Comparison of ENCODE assay signal across 17 cellular contexts in the genomic region with DNA sequence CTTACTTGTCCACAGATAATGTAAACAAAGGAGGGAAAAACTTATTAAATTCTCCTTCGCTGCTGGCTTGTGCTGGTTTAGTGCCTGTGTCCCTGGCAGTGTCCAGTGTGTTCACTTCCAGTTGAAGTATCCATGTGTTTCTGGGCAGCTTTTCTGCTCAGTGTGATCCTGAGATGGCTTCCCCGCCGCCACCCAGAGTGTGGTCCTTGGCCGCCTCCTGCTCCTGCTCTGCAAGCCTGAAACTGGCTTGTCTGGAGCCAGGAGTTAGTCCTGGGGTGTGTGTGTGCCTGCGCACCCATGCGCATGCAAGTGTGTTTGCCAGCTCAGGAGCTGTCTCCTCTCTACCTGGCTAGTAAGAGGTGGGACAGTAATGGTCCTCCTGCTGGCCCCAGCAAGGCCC. TPM values are rescaled to one million over a fixed set of nuclear protein-coding genes. Genes with fewer than 3 reads are reported as not detected.
DNase-seq lines count a peak whose midpoint lies in the region; ATAC-seq and TF ChIP-seq lines count a peak whose summit lies in the region.
"Had no signal": no experiment of that assay in that cellular context is flagged by ENCODE, and none has a peak within 500 bp of the region (broad histone marks: within the 10 kb centered on the region; RNA-seq: fewer than 3 reads in every experiment).

No MANE protein-coding gene starts in this region.

- intact Hi-C loops in PC-9 (cut with micrococcal nuclease; ENCODE audit: unreplicated experiment): no loop called here

- no peak overlapping the region for H2BK12ac ChIP-seq in neuronal stem cell (ENCODE audit: low read length)

- H2BK5ac ChIP-seq in neuronal stem cell (ENCODE audit: low read length): no peak overlapping the region

- ATAC-seq in HG03565 (IDR thresholded peaks at IDR 0.05; ENCODE audit: unreplicated experiment): no peak
- ATAC-seq: CD8-positive, alpha-beta T cell had no signal

- no peak overlapping the region for H2BK15ac ChIP-seq in neuronal stem cell (ENCODE audit: low read length)

- H3K23ac ChIP-seq in neuronal stem cell (ENCODE audit: low read depth, low read length, poor library complexity): peak overlapping the region; percentile 86

- H3K14ac ChIP-seq in neuronal stem cell (ENCODE audit: low read length): peak overlapping the region; percentile 17

- H3K36me3 ChIP-seq in neuronal stem cell (replicated peaks in 1 of 2; ENCODE audit: control insufficient read depth in 2 of 2, insufficient read depth in 2 of 2, low read length in 2 of 2) (peaks cover 23 to 93% of the 10 kb centered on the region in 2 donors), PC-9 (ENCODE audit: low read depth) (no peaks in the 10 kb centered on the region)

- H3K4me3 ChIP-seq in neuronal stem cell (ENCODE audit: low read length in 2 of 2) (no peak overlapping the region), PC-9 (no peak overlapping the region)

- H3K4me2 ChIP-seq in neuronal stem cell (ENCODE audit: insufficient read depth, low read length, poor library complexity, severe bottlenecking) (no peak overlapping the region), PC-9 (no peak overlapping the region)

- no TSS peak for BruUV-seq in PC-9 (replicated peaks; lab: Mats Ljungman, UMichigan)

- H2AFZ ChIP-seq in neuronal stem cell (ENCODE audit: low read length) (no peak overlapping the region), PC-9 (no peak overlapping the region)

- peaks cover 3% of the 10 kb centered on the region for H3K79me1 ChIP-seq in neuronal stem cell (ENCODE audit: low read depth, low read length)

- DNase-seq in NCI-H82 (lab: John Stamatoyannopoulos, UW) (peak; percentile 12), NCI-H82 treated with DMSO at 0.1 percent for 48 hours (lab: John Stamatoyannopoulos, UW; ENCODE audit: unreplicated experiment) (no peak), cerebellar cortex (ENCODE audit: low spot score) (peak; percentile 70), neuronal stem cell (ENCODE audit: low spot score) (no peak), PC-9 (no peak), ecto neural progenitor cell (ENCODE audit: low spot score) (no peak)
- DNase-seq: CD8-positive, alpha-beta T cell; COR-L47; DMS153; DMS79 treated with DMSO at 0.1 percent for 48 hours; EL; GDM1; GOT3; H9 had no signal

- peak overlapping the region; percentile 15 for H4K91ac ChIP-seq in neuronal stem cell (ENCODE audit: low read depth, low read length, poor library complexity)

- H3K4me1 ChIP-seq in neuronal stem cell (ENCODE audit: control insufficient read depth in 2 of 2, insufficient read depth in 1 of 2, low read depth in 1 of 2, low read length in 2 of 2) (peaks cover 0 to 2% of the 10 kb centered on the region in 2 donors), PC-9 (replicated peaks; ENCODE audit: insufficient read depth) (0 out of 2 replicates have a peak, but pooled peaks cover 3% of the 10 kb centered on the region)

- no peaks in the 10 kb centered on the region for H4K20me1 ChIP-seq in PC-9 (ENCODE audit: insufficient read depth)

- H3F3A ChIP-seq in PC-9 (ENCODE audit: insufficient read depth, low read depth): 0 out of 2 replicates have a peak, but pooled peaks cover 4% of the 10 kb centered on the region

- no peaks in the 10 kb centered on the region for H3K27me3 ChIP-seq in neuronal stem cell (ENCODE audit: control insufficient read depth in 3 of 3, insufficient read depth in 3 of 3, low read depth in 1 of 3, low read length in 3 of 3)
- H3K27me3 ChIP-seq in PC-9 (ENCODE audit: insufficient read depth, low read depth): no peaks in the 10 kb centered on the region

- TF ChIP-seq CTCF in PC-9 (conservative IDR thresholded peaks at IDR 0.05): no peak

- no peak overlapping the region for H2AK5ac ChIP-seq in neuronal stem cell (ENCODE audit: low read depth, low read length)

- H3K9ac ChIP-seq in neuronal stem cell (ENCODE audit: low read depth, low read length, poor library complexity): no peak overlapping the region

- H3K9me2 ChIP-seq in PC-9 (ENCODE audit: insufficient read depth): no peaks in the 10 kb centered on the region

- CTCF ChIA-PET in PC-9 (lab: Charles Lee): no interaction called here

- H4K8ac ChIP-seq in neuronal stem cell (ENCODE audit: low read depth, low read length): no peak overlapping the region

- no peak overlapping the region for H2BK120ac ChIP-seq in neuronal stem cell (ENCODE audit: low read depth, low read length)

- POLR2A ChIA-PET in PC-9 (lab: Charles Lee; ENCODE audit: unreplicated experiment): no interaction called here

- H3K79me2 ChIP-seq in PC-9 (ENCODE audit: low read depth): no peaks in the 10 kb centered on the region

- no peak overlapping the region for H3K27ac ChIP-seq in neuronal stem cell (replicated peaks; ENCODE audit: low read length)
- H3K27ac ChIP-seq in PC-9: no peak overlapping the region
- H3K27ac ChIP-seq: 22Rv1, HL-60 had no signal

- WGBS in neuronal stem cell (ENCODE audit: extremely low coverage in 2 of 2, insufficient read length in 2 of 2, insufficient replicate concordance in 1 of 2), 2 donors: no CpG with 5 or more reads among the region's 6 CpGs

- H3K9me3 ChIP-seq in neuronal stem cell (replicated peaks in 1 of 2; ENCODE audit: control insufficient read depth in 2 of 2, insufficient read depth in 1 of 2, low read depth in 1 of 2, low read length in 2 of 2) (peaks cover 0 to 3% of the 10 kb centered on the region in 2 donors), PC-9 (ENCODE audit: insufficient read depth, low read depth) (no peaks in the 10 kb centered on the region)

- H3K4ac ChIP-seq in neuronal stem cell (ENCODE audit: low read length): no peak overlapping the region

- peak overlapping the region; percentile 70 for H3K18ac ChIP-seq in neuronal stem cell (ENCODE audit: low read length)

RNA-seq across cellular contexts. Expression of a gene that starts 7.2 kb away (rescaled TPM):
- 42.9 TPM for polyA plus RNA-seq in neuronal stem cell (2013, experiment 1 of 2)
- polyA plus RNA-seq in neuronal stem cell (2013, experiment 2 of 2): 46.6 TPM
- 17.6 and 19.6 TPM in 2 replicates for total RNA-seq in PC-9 (2021)

Comparison
In these comparisons a context has a peak if more than half of its experiments do, and no peak if none do; other contexts are left out.
1. DNase-seq: peak in NCI-H82 (single experiment) and cerebellar cortex (single experiment); none in NCI-H82 treated with DMSO at 0.1 percent for 48 hours (single experiment), neuronal stem cell (single experiment), PC-9 (0 of 2) and ecto neural progenitor cell (single experiment).